8 cellular contexts compared by ENCODE assay signal in genomic region chr15:59170295-59170881, GRCh38. TPM values are rescaled to one million over a fixed set of nuclear protein-coding genes. Genes with fewer than 3 reads are reported as not detected.
DNase-seq lines count a peak whose midpoint lies in the region; ATAC-seq and TF ChIP-seq lines count a peak whose summit lies in the region.

No MANE protein-coding gene starts in this region.

- TF ChIP-seq EP300 in gastroesophageal sphincter (IDR thresholded peaks at IDR 0.05): no peak

- BruUV-seq in HCT116 (replicated peaks; lab: Mats Ljungman, UMichigan) (no TSS peak), Caco-2 (replicated peaks; lab: Mats Ljungman, UMichigan) (no TSS peak)

- H3K4me1 ChIP-seq in HCT116 (ENCODE audit: control insufficient read depth in 1 of 2, insufficient read depth in 2 of 2, low read length in 2 of 2) (peaks cover 23 to 41% of the 10 kb centered on the region in 2 experiments), gastroesophageal sphincter (peaks cover 0 to 29% (median 2%) of the 10 kb centered on the region in 3 donors), Caco-2 (peaks cover 15% of the 10 kb centered on the region)

- no peak overlapping the region for H2AFZ ChIP-seq in HCT116 (ENCODE audit: low read depth, low read length, poor library complexity, severe bottlenecking)

- no peaks in the 10 kb centered on the region for H3K27me3 Mint-ChIP-seq in Caco-2 (ENCODE audit: insufficient read depth, unreplicated experiment)

- H3K27ac ChIP-seq in HCT116 (ENCODE audit: low read depth, low read length) (0 out of 2 replicates have a peak overlapping the region, but pooled peaks have one; percentile 13), gastroesophageal sphincter (peak overlapping the region in 3 of 4 donors; percentile 53 to 73 (median 62)), skin epidermis (peak overlapping the region in 20 of 21 experiments; percentile 49 to 89 (median 77))

- H3K27ac Mint-ChIP-seq in Caco-2 (ENCODE audit: unreplicated experiment): no peak overlapping the region

- TF ChIP-seq POLR2A in HCT116 (IDR thresholded peaks at IDR 0.05; ENCODE audit: borderline replicate concordance, extremely low read depth, insufficient read depth, insufficient read length): no peak
- TF ChIP-seq POLR2A in gastroesophageal sphincter (IDR thresholded peaks at IDR 0.05): no peak

- CTCF ChIA-PET in HCT116 (lab: Charles Lee) (interaction anchor here (1.0 to 2.2 kb wide), 4 partner anchors 190 to 358 kb away, joined by 3 to 7 read pairs (median 5); no protein-coding TSS in a partner anchor), Caco-2 (lab: Charles Lee) (no interaction called here)

- no peak overlapping the region for H3K4me3 Mint-ChIP-seq in Caco-2 (ENCODE audit: unreplicated experiment)

- peaks cover 9% of the 10 kb centered on the region for H3K4me1 Mint-ChIP-seq in Caco-2 (ENCODE audit: low read depth, unreplicated experiment)

- no peaks in the 10 kb centered on the region for H4K20me1 ChIP-seq in HCT116 (ENCODE audit: insufficient read depth)

- H3K79me2 ChIP-seq in HCT116 (ENCODE audit: insufficient read depth, low read length): no peaks in the 10 kb centered on the region

- DNase-seq in HCT116 (ENCODE audit: low read depth, low spot score) (no peak), SIG-M5 treated with dmso at 0.1 percent for 504 hours (lab: John Stamatoyannopoulos, UW; ENCODE audit: unreplicated experiment) (no peak), SW 1271 (lab: John Stamatoyannopoulos, UW) (no peak), hepatic stellate cell (ENCODE audit: low spot score) (no peak), Caco-2 (no peak)

- H3K9me2 ChIP-seq in HCT116 (ENCODE audit: insufficient read depth): no peaks in the 10 kb centered on the region

- H3K9me3 Mint-ChIP-seq in Caco-2 (ENCODE audit: unreplicated experiment): no peaks in the 10 kb centered on the region

- RAD21 ChIA-PET in HCT116 (lab: Charles Lee; ENCODE audit: low non-redundant PET in 1 of 2, low total read pairs in 2 of 2, uncharacterized antibody in 2 of 2, unreplicated experiment in 2 of 2): no interaction called here

- 50 to 63% methylated on average over 2 to 6 of the region's 9 CpGs for WGBS in gastroesophageal sphincter (ENCODE audit: low coverage in 1 of 2), 2 donors

- peaks cover 59% of the 10 kb centered on the region for H3K36me3 Mint-ChIP-seq in Caco-2 (ENCODE audit: insufficient read depth, unreplicated experiment)

- H3K27me3 ChIP-seq in HCT116 (ENCODE audit: insufficient read depth, low read length): no peaks in the 10 kb centered on the region
- H3K27me3 ChIP-seq in gastroesophageal sphincter: no peaks in the 10 kb centered on the region
- no peaks in the 10 kb centered on the region for H3K27me3 ChIP-seq in Caco-2 (replicated peaks; ENCODE audit: control insufficient read depth, insufficient read depth, low read length)

- H3K4me2 ChIP-seq in HCT116 (ENCODE audit: low read length): no peak overlapping the region

- no peak overlapping the region for H3K9ac ChIP-seq in HCT116 (ENCODE audit: low read length)

- H3K4me3 ChIP-seq in HCT116 (replicated peaks in 1 of 2; ENCODE audit: low read depth in 1 of 2, low read length in 2 of 2) (no peak overlapping the region), gastroesophageal sphincter (no peak overlapping the region), skin epidermis (no peak overlapping the region), Caco-2 (ENCODE audit: low read depth, low read length) (no peak overlapping the region)

- intact Hi-C loops in HCT116 (cut with micrococcal nuclease) (loop anchor here (10.0 kb wide), 1 partner anchor 204 kb away; the partner anchor contains the start of gene MYO1E), Caco-2 (cut with micrococcal nuclease; ENCODE audit: unreplicated experiment) (no loop called here)

- POLR2A ChIA-PET in HCT116 (lab: Charles Lee) (interaction anchor here (0.6 to 0.9 kb wide), 2 partner anchors 110 to 203 kb away, joined by 3 read pairs; partner anchors contain the start of gene MYO1E), Caco-2 (lab: Charles Lee) (no interaction called here)

- TF ChIP-seq RAD21 in HCT116 (IDR thresholded peaks at IDR 0.05; ENCODE audit: low read depth): no peak

- ATAC-seq in HCT116: no peak
- ATAC-seq in SK-N-SH treated with all-trans-retinoic acid at 6 μM for 48 hours: peak; percentile 89
- ATAC-seq in gastroesophageal sphincter: peak; percentile 48

- no peak for TF ChIP-seq CTCF in HCT116 (IDR thresholded peaks at IDR 0.05 in 2 of 3, conservative IDR thresholded peaks at IDR 0.05 in 1 of 3; ENCODE audit: borderline replicate concordance in 1 of 3, insufficient read depth in 1 of 3, low read depth in 2 of 3, low read length in 2 of 3)
- no peak for TF ChIP-seq CTCF in gastroesophageal sphincter (IDR thresholded peaks at IDR 0.05)
- no peak for TF ChIP-seq CTCF in Caco-2 (IDR thresholded peaks at IDR 0.05; ENCODE audit: insufficient read depth in 1 of 2, low read depth in 1 of 2, low read length in 1 of 2, severe bottlenecking in 1 of 2, unreplicated experiment in 1 of 2)

- H3K9me3 ChIP-seq in HCT116 (ENCODE audit: control insufficient read depth in 1 of 2, insufficient read depth in 1 of 2, low read depth in 1 of 2, low read length in 2 of 2) (no peaks in the 10 kb centered on the region), gastroesophageal sphincter (no peaks in the 10 kb centered on the region), Caco-2 (no peaks in the 10 kb centered on the region)

- peaks cover 10 to 18% of the 10 kb centered on the region in 2 experiments; a peak in 2 of 4 replicates for H3K36me3 ChIP-seq in HCT116 (ENCODE audit: control insufficient read depth in 1 of 2, insufficient read depth in 2 of 2, low read length in 2 of 2)
- H3K36me3 ChIP-seq in gastroesophageal sphincter: peaks cover 0 to 55% of the 10 kb centered on the region in 2 donors
- peaks cover under 1% of the 10 kb centered on the region; the same call in 1 of the 2 replicates for H3K36me3 ChIP-seq in Caco-2 (ENCODE audit: control insufficient read depth, insufficient read depth, low read length)

TF ChIP-seq in HCT116, 20 proteins besides CTCF, POLR2A, EP300 and RAD21 (continues in another document):
- no peak for TF ChIP-seq REST (IDR thresholded peaks at IDR 0.05; ENCODE audit: low read depth)
- TF ChIP-seq ZFX (IDR thresholded peaks at IDR 0.05): no peak
- TF ChIP-seq SP1 (IDR thresholded peaks at IDR 0.05; ENCODE audit: low read depth): no peak
- no peak for TF ChIP-seq EZH2phosphoT487 (IDR thresholded peaks at IDR 0.05; ENCODE audit: borderline replicate concordance)
- TF ChIP-seq ELF1 (IDR thresholded peaks at IDR 0.05; ENCODE audit: borderline replicate concordance, low read depth): no peak

TF ChIP-seq in SK-N-SH treated with all-trans-retinoic acid at 6 μM for 48 hours, 23 proteins besides CTCF, POLR2A, EP300 and RAD21:
- TF ChIP-seq TCF4 (CRISPR knock-in tag; IDR thresholded peaks at IDR 0.05; ENCODE audit: borderline replicate concordance) (peak; percentile 61; the same call in 1 of the 2 replicates), ARNTL (CRISPR knock-in tag; IDR thresholded peaks at IDR 0.05; ENCODE audit: borderline replicate concordance, low read depth) (no peak)
TF ChIP-seq in SK-N-SH treated with all-trans-retinoic acid at 6 μM for 48 hours: peak in this region for 1.

RNA-seq across cellular contexts. Expression of gene LDHAL6B, which starts 36.3 kb away (rescaled TPM):
- total RNA-seq in HCT116 (2021; ENCODE audit: unreplicated experiment): not detected
- 0.09 and 0.12 TPM in 2 replicates for polyA plus RNA-seq in HCT116 (2012)
- total RNA-seq in gastroesophageal sphincter: under 1 TPM in 1 of 4 donors, not detected in 3; 0.54 TPM
- total RNA-seq in Caco-2 (2022): not detected in 2 replicates

Comparison
In these comparisons a context has a peak if more than half of its experiments do, and no peak if none do; other contexts are left out.
1. H3K27ac ChIP-seq: peak in every context shown above with its lines; median percentile 77 in skin epidermis; 62 in gastroesophageal sphincter; 13 in HCT116.